ENCODE assay signal across 12 cellular contexts in genomic region chr16:10122546-10122945, GRCh38. TPM values are rescaled to one million over a fixed set of nuclear protein-coding genes. Genes with fewer than 3 reads are reported as not detected.
A peak's percentile ranks its signal among the peaks of the same experiment; 100 is the strongest.
DNase-seq lines count a peak whose midpoint lies in the region; ATAC-seq and TF ChIP-seq lines count a peak whose summit lies in the region.
"Had no signal": no experiment of that assay in that cellular context is flagged by ENCODE, and none has a peak within 500 bp of the region (broad histone marks: within the 10 kb centered on the region; RNA-seq: fewer than 3 reads in every experiment).

No MANE protein-coding gene starts in this region.

- H3K9me3 ChIP-seq in left lung (no peaks in the 10 kb centered on the region), upper lobe of left lung (no peaks in the 10 kb centered on the region)
- H3K9me3 ChIP-seq: BLaER1 treated with 17β-estradiol and CSF1 and Interleukin-3, amounts not matched to agents 10 nM and 100 nM had no signal

- H3K27me3 ChIP-seq in left lung (peaks cover 0 to 25% of the 10 kb centered on the region in 2 donors), upper lobe of left lung (no peaks in the 10 kb centered on the region)
- H3K27me3 ChIP-seq: BLaER1 treated with 17β-estradiol and CSF1 and Interleukin-3, amounts not matched to agents 10 nM and 100 nM had no signal

- TF ChIP-seq CTCF in 22Rv1 (IDR thresholded peaks at IDR 0.05) (peak; percentile 12; the same call in 1 of the 2 replicates), GM12872 (IDR thresholded peaks at IDR 0.05; ENCODE audit: insufficient read depth, low read depth, low read length) (peak; percentile 30; the same call in 1 of the 3 replicates), fibroblast of the aortic adventitia (IDR thresholded peaks at IDR 0.05; ENCODE audit: insufficient read depth, low read length) (peak; percentile 39), left lung (IDR thresholded peaks at IDR 0.05) (no peak), upper lobe of left lung (IDR thresholded peaks at IDR 0.05) (no peak)

- DNase-seq in RKO (ENCODE audit: low spot score) (peak; percentile 1), fibroblast of the aortic adventitia (ENCODE audit: low read depth) (no peak), left lung (no peak), upper lobe of left lung (no peak), COLO829 (ENCODE audit: low spot score) (no peak)
- no peak for DNase-seq in activated effector memory CD4-positive, alpha-beta T cell treated with anti-CD3 and anti-CD28 coated beads, Interleukin-2, amount 50 U/mL, for 16 hours
- DNase-seq: T-helper 1 cell had no signal

- no peak for TF ChIP-seq EP300 in upper lobe of left lung (IDR thresholded peaks at IDR 0.05)

- H3K4me1 ChIP-seq in left lung: no peaks in the 10 kb centered on the region
- H3K4me1 ChIP-seq in upper lobe of left lung: no peaks in the 10 kb centered on the region
- H3K4me1 ChIP-seq: BLaER1 treated with 17β-estradiol and CSF1 and Interleukin-3, amounts not matched to agents 10 nM and 100 nM had no signal

- intact Hi-C loops in left lung (cut with DNase I): no loop called here

- no peak for TF ChIP-seq POLR2A in upper lobe of left lung (IDR thresholded peaks at IDR 0.05)

- 14 to 18% methylated on average over 6 of the region's 6 CpGs for WGBS in upper lobe of left lung, 2 donors

- H3K4me3 ChIP-seq in fibroblast of the aortic adventitia (ENCODE audit: low read depth, low read length): no peak overlapping the region
- no peak overlapping the region for H3K4me3 ChIP-seq in left lung
- H3K4me3 ChIP-seq in upper lobe of left lung: no peak overlapping the region
- H3K4me3 ChIP-seq: BLaER1 treated with 17β-estradiol and CSF1 and Interleukin-3, amounts not matched to agents 10 nM and 100 nM had no signal

- no peak overlapping the region for H3K27ac ChIP-seq in 22Rv1
- no peak overlapping the region for H3K27ac ChIP-seq in left lung
- no peak overlapping the region for H3K27ac ChIP-seq in upper lobe of left lung
- H3K27ac ChIP-seq: BLaER1 treated with 17β-estradiol and CSF1 and Interleukin-3, amounts not matched to agents 10 nM and 100 nM; HL-60 had no signal

- no peak for ATAC-seq in left lung
- ATAC-seq in upper lobe of left lung (ENCODE audit: low FRiP score in 2 of 2): no peak

- no peaks in the 10 kb centered on the region for H3K36me3 ChIP-seq in left lung
- H3K36me3 ChIP-seq in upper lobe of left lung: no peaks in the 10 kb centered on the region
- H3K36me3 ChIP-seq: BLaER1 treated with 17β-estradiol and CSF1 and Interleukin-3, amounts not matched to agents 10 nM and 100 nM had no signal

RNA-seq across cellular contexts. Expression of gene GRIN2A, which starts 59.7 kb away (rescaled TPM):
- total RNA-seq in fibroblast of the aortic adventitia (ENCODE audit: low replicate concordance): 0.33 and 3.4 TPM in 2 replicates
- under 1 TPM; 0.03 to 0.24 TPM for total RNA-seq in left lung
- total RNA-seq in upper lobe of left lung: under 1 TPM in 3 of 6 donors, not detected in 3; 0.11 to 0.57 (median 0.30) TPM
- total RNA-seq: myocyte had no signal

Comparison
In these comparisons a context has a peak if more than half of its experiments do, and no peak if none do; other contexts are left out.
1. CTCF ChIP-seq: peak in 22Rv1 (single experiment), GM12872 (single experiment) and fibroblast of the aortic adventitia (single experiment); none in left lung (0 of 2) and upper lobe of left lung (0 of 6).